Comparison of ENCODE assay signal across 1 cellular context in the genomic region with DNA sequence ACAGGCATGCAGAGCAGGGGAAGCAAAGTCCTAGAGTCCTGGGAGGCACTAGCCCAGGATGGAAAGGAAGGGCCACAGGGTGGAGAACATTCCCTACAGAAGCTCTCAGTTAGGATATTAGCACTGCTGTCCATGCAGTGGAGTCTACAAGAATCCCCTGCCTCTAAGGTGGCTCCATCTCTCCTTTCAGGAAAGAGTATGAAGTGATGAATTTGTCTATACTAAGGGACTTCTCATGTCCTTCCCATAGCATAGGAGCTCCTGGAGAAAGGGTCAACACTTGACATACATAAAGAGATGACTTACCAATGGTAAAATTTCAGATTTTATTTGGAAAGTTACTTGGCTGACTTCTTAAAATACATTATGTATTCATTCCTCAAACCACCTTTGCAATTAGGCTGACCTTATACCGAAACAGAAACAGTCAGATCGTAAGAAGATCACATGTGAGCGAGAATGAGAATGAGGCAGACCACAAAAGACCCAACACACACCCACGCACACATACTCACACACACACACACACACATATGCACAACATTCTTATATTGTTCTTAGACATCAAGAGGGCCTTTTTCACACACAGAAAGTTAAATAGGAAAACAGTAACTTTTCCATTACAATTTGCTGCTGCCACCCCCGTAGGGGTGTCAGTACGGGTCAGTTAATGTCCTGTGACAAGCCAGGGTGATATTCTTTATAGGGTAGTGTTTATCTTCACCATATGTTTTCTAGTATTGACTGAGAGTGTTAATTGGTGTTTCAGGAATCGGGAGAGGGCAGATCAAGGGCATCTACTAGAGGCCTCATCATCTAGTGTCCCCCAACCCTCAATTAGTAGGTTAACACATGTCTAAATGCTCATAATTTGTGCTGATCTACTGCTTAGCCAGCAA.
TF ChIP-seq lines count a peak whose summit lies in the region.

No MANE protein-coding gene starts in this region.

TF ChIP-seq in WTC11, 78 proteins besides CTCF, POLR2A, EP300 and RAD21 (continued from another document):
- TF ChIP-seq, protein P1, sequence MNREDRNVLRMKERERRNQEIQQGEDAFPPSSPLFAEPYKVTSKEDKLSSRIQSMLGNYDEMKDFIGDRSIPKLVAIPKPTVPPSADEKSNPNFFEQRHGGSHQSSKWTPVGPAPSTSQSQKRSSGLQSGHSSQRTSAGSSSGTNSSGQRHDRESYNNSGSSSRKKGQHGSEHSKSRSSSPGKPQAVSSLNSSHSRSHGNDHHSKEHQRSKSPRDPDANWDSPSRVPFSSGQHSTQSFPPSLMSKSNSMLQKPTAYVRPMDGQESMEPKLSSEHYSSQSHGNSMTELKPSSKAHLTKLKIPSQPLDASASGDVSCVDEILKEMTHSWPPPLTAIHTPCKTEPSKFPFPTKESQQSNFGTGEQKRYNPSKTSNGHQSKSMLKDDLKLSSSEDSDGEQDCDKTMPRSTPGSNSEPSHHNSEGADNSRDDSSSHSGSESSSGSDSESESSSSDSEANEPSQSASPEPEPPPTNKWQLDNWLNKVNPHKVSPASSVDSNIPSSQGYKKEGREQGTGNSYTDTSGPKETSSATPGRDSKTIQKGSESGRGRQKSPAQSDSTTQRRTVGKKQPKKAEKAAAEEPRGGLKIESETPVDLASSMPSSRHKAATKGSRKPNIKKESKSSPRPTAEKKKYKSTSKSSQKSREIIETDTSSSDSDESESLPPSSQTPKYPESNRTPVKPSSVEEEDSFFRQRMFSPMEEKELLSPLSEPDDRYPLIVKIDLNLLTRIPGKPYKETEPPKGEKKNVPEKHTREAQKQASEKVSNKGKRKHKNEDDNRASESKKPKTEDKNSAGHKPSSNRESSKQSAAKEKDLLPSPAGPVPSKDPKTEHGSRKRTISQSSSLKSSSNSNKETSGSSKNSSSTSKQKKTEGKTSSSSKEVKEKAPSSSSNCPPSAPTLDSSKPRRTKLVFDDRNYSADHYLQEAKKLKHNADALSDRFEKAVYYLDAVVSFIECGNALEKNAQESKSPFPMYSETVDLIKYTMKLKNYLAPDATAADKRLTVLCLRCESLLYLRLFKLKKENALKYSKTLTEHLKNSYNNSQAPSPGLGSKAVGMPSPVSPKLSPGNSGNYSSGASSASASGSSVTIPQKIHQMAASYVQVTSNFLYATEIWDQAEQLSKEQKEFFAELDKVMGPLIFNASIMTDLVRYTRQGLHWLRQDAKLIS (CRISPR knock-in tag; IDR thresholded peaks at IDR 0.05; ENCODE audit: borderline replicate concordance), result no peak
- TF ChIP-seq RORB (CRISPR knock-in tag; IDR thresholded peaks at IDR 0.05) (no peak), MXD4 (CRISPR knock-in tag; IDR thresholded peaks at IDR 0.05; ENCODE audit: borderline replicate concordance) (no peak), ZNF121 (CRISPR knock-in tag; IDR thresholded peaks at IDR 0.05) (no peak)
- TF ChIP-seq, protein P2, sequence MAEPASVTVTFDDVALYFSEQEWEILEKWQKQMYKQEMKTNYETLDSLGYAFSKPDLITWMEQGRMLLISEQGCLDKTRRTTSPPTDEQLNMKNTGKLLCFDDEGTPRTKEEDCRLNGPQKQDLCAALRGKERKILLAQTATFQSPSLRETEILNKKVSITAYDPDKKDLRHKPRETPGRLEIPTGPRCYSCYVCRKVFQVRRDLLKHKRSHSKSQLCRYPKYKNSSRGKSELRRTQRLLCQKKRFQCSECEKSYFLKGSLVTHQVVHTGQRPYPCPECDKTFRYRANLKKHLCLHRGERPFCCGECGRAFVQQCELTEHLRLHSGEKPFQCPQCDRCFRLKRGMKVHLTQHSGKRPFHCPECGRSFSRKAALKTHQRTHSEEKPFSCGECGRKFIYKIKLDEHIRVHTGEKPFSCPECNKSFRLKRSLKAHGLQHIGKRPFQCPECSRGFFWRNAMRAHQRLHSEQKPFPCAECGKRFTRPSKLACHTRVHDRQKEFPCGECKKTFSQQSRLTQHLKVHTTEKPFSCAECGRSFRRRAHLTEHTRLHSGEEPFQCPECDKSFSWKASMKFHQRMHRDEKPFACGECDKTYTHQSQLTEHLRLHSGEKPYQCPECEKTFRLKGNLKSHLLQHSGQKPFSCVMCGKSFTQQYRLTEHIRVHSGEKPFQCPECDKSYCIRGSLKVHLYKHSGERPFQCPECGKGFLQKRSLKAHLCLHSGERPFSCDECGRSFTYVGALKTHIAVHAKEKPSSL (CRISPR knock-in tag; conservative IDR thresholded peaks at IDR 0.05), result no peak
- TF ChIP-seq, protein P3, sequence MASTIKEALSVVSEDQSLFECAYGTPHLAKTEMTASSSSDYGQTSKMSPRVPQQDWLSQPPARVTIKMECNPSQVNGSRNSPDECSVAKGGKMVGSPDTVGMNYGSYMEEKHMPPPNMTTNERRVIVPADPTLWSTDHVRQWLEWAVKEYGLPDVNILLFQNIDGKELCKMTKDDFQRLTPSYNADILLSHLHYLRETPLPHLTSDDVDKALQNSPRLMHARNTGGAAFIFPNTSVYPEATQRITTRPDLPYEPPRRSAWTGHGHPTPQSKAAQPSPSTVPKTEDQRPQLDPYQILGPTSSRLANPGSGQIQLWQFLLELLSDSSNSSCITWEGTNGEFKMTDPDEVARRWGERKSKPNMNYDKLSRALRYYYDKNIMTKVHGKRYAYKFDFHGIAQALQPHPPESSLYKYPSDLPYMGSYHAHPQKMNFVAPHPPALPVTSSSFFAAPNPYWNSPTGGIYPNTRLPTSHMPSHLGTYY (CRISPR knock-in tag; IDR thresholded peaks at IDR 0.05), result no peak
- TF ChIP-seq, protein P4, sequence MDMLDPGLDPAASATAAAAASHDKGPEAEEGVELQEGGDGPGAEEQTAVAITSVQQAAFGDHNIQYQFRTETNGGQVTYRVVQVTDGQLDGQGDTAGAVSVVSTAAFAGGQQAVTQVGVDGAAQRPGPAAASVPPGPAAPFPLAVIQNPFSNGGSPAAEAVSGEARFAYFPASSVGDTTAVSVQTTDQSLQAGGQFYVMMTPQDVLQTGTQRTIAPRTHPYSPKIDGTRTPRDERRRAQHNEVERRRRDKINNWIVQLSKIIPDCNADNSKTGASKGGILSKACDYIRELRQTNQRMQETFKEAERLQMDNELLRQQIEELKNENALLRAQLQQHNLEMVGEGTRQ (CRISPR knock-in tag; IDR thresholded peaks at IDR 0.05), result no peak
